ENCODE assay signal across 8 cellular contexts in the genomic region with DNA sequence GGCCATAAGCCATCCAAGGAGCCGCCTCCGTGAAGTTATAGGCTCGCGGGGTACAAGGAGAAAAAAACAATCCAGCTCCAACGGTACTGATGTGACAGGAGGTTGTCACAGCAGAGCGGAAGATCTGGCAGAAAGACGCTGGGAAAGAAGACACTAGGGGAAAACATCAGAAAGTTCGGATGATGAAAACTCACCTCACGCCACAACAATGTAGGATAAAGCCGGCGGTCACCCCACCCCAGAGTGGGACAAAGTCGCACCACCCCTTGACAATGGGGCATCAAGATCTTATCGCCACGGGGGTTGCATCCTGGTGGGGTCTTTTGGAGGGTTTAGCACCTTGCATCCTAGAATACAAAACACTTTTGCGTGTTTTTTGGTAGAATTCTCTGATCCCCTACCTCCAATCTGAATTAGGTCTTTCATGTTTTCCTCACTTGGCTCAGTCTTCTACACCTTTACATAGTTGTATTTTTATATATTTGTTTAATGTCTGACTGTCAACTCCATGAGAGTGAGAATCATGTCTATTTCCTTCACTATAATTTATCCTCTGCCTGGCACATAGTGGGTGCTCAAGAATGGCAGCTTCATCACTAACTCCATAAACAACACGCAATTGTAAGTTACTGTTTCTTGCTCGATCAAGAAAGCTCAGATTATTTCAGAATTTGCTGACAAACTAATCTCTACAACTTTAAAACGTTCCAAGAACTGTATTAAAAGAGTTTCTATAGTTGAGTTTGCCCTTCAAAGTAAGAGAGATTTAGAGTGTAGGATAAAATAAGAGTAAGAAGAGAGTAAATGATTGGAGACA. TPM values are rescaled to one million over a fixed set of nuclear protein-coding genes. Genes with fewer than 3 reads are reported as not detected.
DNase-seq lines count a peak whose midpoint lies in the region; ATAC-seq and TF ChIP-seq lines count a peak whose summit lies in the region.

No MANE protein-coding gene starts in this region.

- peak in 1 of 2 donors; percentile 9 for DNase-seq in activated T-cell treated with anti-CD3 and anti-CD28 coated beads, Interleukin-2, amount 50 U/mL, for 72 hours
- no peak for DNase-seq in activated T-cell treated with anti-CD3 and anti-CD28 coated beads, Interleukin-2, amount 50 U/mL, for 1 hour
- no peak for DNase-seq in ascending aorta (ENCODE audit: low spot score in 2 of 2)
- DNase-seq in lower lobe of right lung: no peak
- DNase-seq in transverse colon: no peak
- DNase-seq in NK-92 treated with Interleukin-12 subunit alpha and Interleukin-12 subunit beta, amount 100 ng/mL, for 24 hours (lab: John Stamatoyannopoulos, UW): no peak
- DNase-seq in activated effector memory CD4-positive, alpha-beta T cell treated with Interleukin-2 at 50 U/mL for 16 hours: no peak

- peak overlapping the region; percentile 91 for H3K4me3 Mint-ChIP-seq in activated T-cell treated with anti-CD3 and anti-CD28 coated beads, Interleukin-2, amount 50 U/mL, for 72 hours

- no peak for ATAC-seq in activated T-cell treated with anti-CD3 and anti-CD28 coated beads, Interleukin-2, amount 50 U/mL, for 72 hours (replicated peaks in 1 of 2)
- ATAC-seq in lower lobe of right lung (no peak), GM21367 (IDR thresholded peaks at IDR 0.05; ENCODE audit: unreplicated experiment) (no peak)

- peaks cover 27% of the 10 kb centered on the region for H3K4me1 Mint-ChIP-seq in activated T-cell treated with anti-CD3 and anti-CD28 coated beads, Interleukin-2, amount 50 U/mL, for 72 hours (ENCODE audit: low read depth)

- peak overlapping the region; percentile 61 for H3K27ac Mint-ChIP-seq in activated T-cell treated with anti-CD3 and anti-CD28 coated beads, Interleukin-2, amount 50 U/mL, for 72 hours

- H3K27me3 ChIP-seq in ascending aorta: no peaks in the 10 kb centered on the region
- no peaks in the 10 kb centered on the region for H3K27me3 ChIP-seq in lower lobe of right lung (ENCODE audit: low read depth)
- H3K27me3 ChIP-seq in transverse colon: no peaks in the 10 kb centered on the region

- no peak for TF ChIP-seq POLR2A in transverse colon (IDR thresholded peaks at IDR 0.05)

- peaks cover 34% of the 10 kb centered on the region for H3K27me3 Mint-ChIP-seq in activated T-cell treated with anti-CD3 and anti-CD28 coated beads, Interleukin-2, amount 50 U/mL, for 72 hours (ENCODE audit: low read depth)

- no peaks in the 10 kb centered on the region for H3K9me3 Mint-ChIP-seq in activated T-cell treated with anti-CD3 and anti-CD28 coated beads, Interleukin-2, amount 50 U/mL, for 72 hours

- peaks cover 2 to 3% of the 10 kb centered on the region in 2 donors for H3K36me3 Mint-ChIP-seq in activated T-cell treated with anti-CD3 and anti-CD28 coated beads, Interleukin-2, amount 50 U/mL, for 72 hours (ENCODE audit: insufficient read depth in 2 of 2)

- TF ChIP-seq CTCF in ascending aorta (IDR thresholded peaks at IDR 0.05) (no peak), lower lobe of right lung (IDR thresholded peaks at IDR 0.05) (no peak), transverse colon (IDR thresholded peaks at IDR 0.05) (no peak)

- intact Hi-C loops in ascending aorta (cut with DNase I) (loop anchor here (5.0 kb wide), 3 partner anchors 60 to 280 kb away; no protein-coding TSS in a partner anchor), lower lobe of right lung (cut with DNase I) (no loop called here), transverse colon (cut with DNase I; ENCODE audit: low total_unique reads) (no loop called here)

- H3K4me1 ChIP-seq in ascending aorta (peaks cover 0 to 7% of the 10 kb centered on the region in 2 donors), lower lobe of right lung (peaks cover 31% of the 10 kb centered on the region), transverse colon (peaks cover 0 to 40% (median 17%) of the 10 kb centered on the region in 4 donors)

- H3K36me3 ChIP-seq in ascending aorta: no peaks in the 10 kb centered on the region
- no peaks in the 10 kb centered on the region for H3K36me3 ChIP-seq in lower lobe of right lung
- no peaks in the 10 kb centered on the region for H3K36me3 ChIP-seq in transverse colon

- in situ Hi-C loops in transverse colon (cut with MboI; ENCODE audit: low pct_ligation_motif_present in 1 of 4, low pct_unique_long_range_greater_than_20kb in 1 of 4, low sequenced_read_pairs in 3 of 4): no loop called here

- H3K27ac ChIP-seq in ascending aorta (peak overlapping the region; percentile 73 to 78), lower lobe of right lung (peak overlapping the region; percentile 88), transverse colon (peak overlapping the region; percentile 85 to 95 (median 88))

- no peaks in the 10 kb centered on the region for H3K9me3 ChIP-seq in ascending aorta
- no peaks in the 10 kb centered on the region for H3K9me3 ChIP-seq in lower lobe of right lung
- H3K9me3 ChIP-seq in transverse colon: no peaks in the 10 kb centered on the region

- WGBS in transverse colon (ENCODE audit: low coverage in 1 of 2), 2 donors: 9 to 30% methylated on average over 6 to 18 of the region's 18 CpGs

- H3K4me3 ChIP-seq in ascending aorta (peak overlapping the region; percentile 71 to 95), lower lobe of right lung (peak overlapping the region; percentile 93), transverse colon (peak overlapping the region; percentile 58 to 90 (median 73))

- TF ChIP-seq EP300 in transverse colon (IDR thresholded peaks at IDR 0.05; ENCODE audit: low read depth): no peak

RNA-seq across cellular contexts. Expression of a gene that starts 0.6 kb away (rescaled TPM):
- 1 to 10 TPM; 1.1 to 2.1 TPM for total RNA-seq in activated T-cell treated with anti-CD3 and anti-CD28 coated beads, Interleukin-2, amount 50 U/mL, for 72 hours
- total RNA-seq in ascending aorta (1.2 TPM), lower lobe of right lung (3.6 TPM), transverse colon (10 to 100 TPM; 12.3 to 38.2 (median 13.7) TPM)
